In the genomic region with DNA sequence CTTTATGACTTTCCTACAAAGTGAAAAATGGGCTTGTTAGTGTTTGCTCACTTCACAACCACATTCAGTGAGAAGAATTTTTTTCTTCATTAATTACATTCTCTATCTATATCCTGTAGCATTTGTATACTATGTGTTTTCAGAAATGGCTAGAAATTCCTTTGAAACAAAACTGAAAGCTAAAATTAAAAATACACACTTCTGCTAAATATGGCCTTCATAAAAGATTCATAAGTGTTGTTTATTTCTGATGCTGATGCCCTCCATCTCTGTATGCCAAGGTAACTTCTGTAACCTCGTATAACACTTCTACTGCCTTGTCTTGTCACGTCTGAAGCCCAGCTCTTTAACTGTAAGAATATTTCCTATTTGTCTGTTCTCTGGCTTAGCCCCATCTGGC, we compare ENCODE assay signal across 18 cellular contexts. TPM values are rescaled to one million over a fixed set of nuclear protein-coding genes. Genes with fewer than 3 reads are reported as not detected.
DNase-seq lines count a peak whose midpoint lies in the region; FAIRE-seq and TF ChIP-seq lines count a peak whose summit lies in the region.
"Had no signal": no experiment of that assay in that cellular context is flagged by ENCODE, and none has a peak within 500 bp of the region (broad histone marks: within the 10 kb centered on the region; RNA-seq: fewer than 3 reads in every experiment).

No MANE protein-coding gene starts in this region.

- 0 out of 22 replicates have a peak, but pooled peaks cover 0 to 5% (median 0%) of the 10 kb centered on the region in 11 experiments for H3K9me3 ChIP-seq in BLaER1 treated with 17β-estradiol and CSF1 and Interleukin-3, amounts not matched to agents 10 nM and 100 nM (replicated peaks in 1 of 11)
- no peaks in the 10 kb centered on the region for H3K9me3 ChIP-seq in OCI-LY1 (ENCODE audit: low read length)
- H3K9me3 ChIP-seq in keratinocyte (ENCODE audit: control insufficient read depth, low read depth, low read length), result no peaks in the 10 kb centered on the region
- H3K9me3 ChIP-seq: Peyer's patch had no signal

- H3K9me2 ChIP-seq in OCI-LY1 (ENCODE audit: low read depth, low read length), result no peaks in the 10 kb centered on the region

- H3K4me2 ChIP-seq in BLaER1 treated with 17β-estradiol and CSF1 and Interleukin-3, amounts not matched to agents 10 nM and 100 nM, result peak overlapping the region in 7 of 11 experiments; percentile 2 to 37 (median 8); a peak in 7 of 22 replicates
- H3K4me2 ChIP-seq in OCI-LY1 (ENCODE audit: low read length) (peak overlapping the region; percentile 25; the same call in 1 of the 2 replicates), keratinocyte (ENCODE audit: control insufficient read depth, extremely low read depth, insufficient read depth, low read depth, low read length) (no peak overlapping the region)

- H3K79me2 ChIP-seq in OCI-LY1 (ENCODE audit: insufficient read depth, low read length) (no peaks in the 10 kb centered on the region), keratinocyte (ENCODE audit: control insufficient read depth, insufficient read depth, low read length) (no peaks in the 10 kb centered on the region)

- no peaks in the 10 kb centered on the region for H3K36me3 ChIP-seq in BLaER1 treated with 17β-estradiol and CSF1 and Interleukin-3, amounts not matched to agents 10 nM and 100 nM
- H3K36me3 ChIP-seq in OCI-LY1 (ENCODE audit: insufficient read depth, low read length), result no peaks in the 10 kb centered on the region
- H3K36me3 ChIP-seq in keratinocyte (ENCODE audit: control insufficient read depth in 2 of 2, extremely low read depth in 1 of 2, insufficient read depth in 2 of 2, low read length in 2 of 2), result no peaks in the 10 kb centered on the region
- H3K36me3 ChIP-seq: Peyer's patch had no signal

- no peak overlapping the region for H3K4me3 ChIP-seq in BLaER1 treated with 17β-estradiol and CSF1 and Interleukin-3, amounts not matched to agents 10 nM and 100 nM
- no peak overlapping the region for H3K4me3 ChIP-seq in OCI-LY1 (ENCODE audit: low read depth, low read length, poor library complexity, severe bottlenecking)
- no peak overlapping the region for H3K4me3 ChIP-seq in keratinocyte (ENCODE audit: control insufficient read depth in 2 of 3, extremely low read depth in 1 of 3, insufficient read depth in 2 of 3, low read depth in 1 of 3, low read length in 3 of 3)
- H3K4me3 ChIP-seq: GM23248, Peyer's patch had no signal

- DNase-seq in GM19239 (ENCODE audit: insufficient read length, low spot score), result no peak
- no peak for DNase-seq in keratinocyte (ENCODE audit: low read depth, low spot score)
- DNase-seq in GM20000 (ENCODE audit: low spot score), result no peak
- no peak for DNase-seq in caudate nucleus (lab: John Stamatoyannopoulos, UW)
- DNase-seq in NCI-H1417 treated with DMSO at 0.1 percent for 48 hours (lab: John Stamatoyannopoulos, UW), result no peak
- DNase-seq in NCI-H2029 treated with DMSO at 0.1 percent for 48 hours (lab: John Stamatoyannopoulos, UW), result no peak
- DNase-seq: CD8-positive, alpha-beta memory T cell; GM23248; Kasumi-1; NCI-H1436 treated with DMSO at 0.1 percent for 48 hours; NCI-H2081 treated with DMSO at 0.1 percent for 48 hours; NCI-H226; NCI-H526 treated with DMSO at 0.1 percent for 48 hours; Peyer's patch; Right ventricle myocardium superior had no signal

- no peaks in the 10 kb centered on the region for H4K20me1 ChIP-seq in BLaER1 treated with 17β-estradiol and CSF1 and Interleukin-3, amounts not matched to agents 10 nM and 100 nM
- H4K20me1 ChIP-seq in OCI-LY1 (ENCODE audit: insufficient read depth, low read length) (no peaks in the 10 kb centered on the region), keratinocyte (ENCODE audit: control insufficient read depth, extremely low read depth, insufficient read depth, low read length) (no peaks in the 10 kb centered on the region)

- H2AFZ ChIP-seq in OCI-LY1 (ENCODE audit: low read length), result no peak overlapping the region
- H2AFZ ChIP-seq in keratinocyte (ENCODE audit: control insufficient read depth, low read length), result no peak overlapping the region
- H2AFZ ChIP-seq: GM23248 had no signal

- dilution Hi-C loops in keratinocyte (cut with MboI; ENCODE audit: extremely low pct_ligation_motif_present, low sequenced_read_pairs), result no loop called here

- no peak overlapping the region for H3K27ac ChIP-seq in BLaER1 treated with 17β-estradiol and CSF1 and Interleukin-3, amounts not matched to agents 10 nM and 100 nM
- H3K27ac ChIP-seq in OCI-LY1 (ENCODE audit: low read depth, low read length, poor library complexity, severe bottlenecking), result peak overlapping the region; percentile 97
- peak overlapping the region; percentile 22 for H3K27ac ChIP-seq in keratinocyte (ENCODE audit: control insufficient read depth, insufficient read depth, low read length)
- no peak overlapping the region for H3K27ac ChIP-seq in caudate nucleus (ENCODE audit: low read depth, low read length)
- H3K27ac ChIP-seq: GM23248, HL-60, Peyer's patch had no signal

- H3K27me3 ChIP-seq in BLaER1 treated with 17β-estradiol and CSF1 and Interleukin-3, amounts not matched to agents 10 nM and 100 nM, result no peaks in the 10 kb centered on the region
- H3K27me3 ChIP-seq in OCI-LY1 (ENCODE audit: insufficient read depth, low read length), result no peaks in the 10 kb centered on the region
- H3K27me3 ChIP-seq in keratinocyte (ENCODE audit: control insufficient read depth, extremely low read depth, insufficient read depth, low read length), result no peaks in the 10 kb centered on the region
- H3K27me3 ChIP-seq: Peyer's patch had no signal

- H3K9me1 ChIP-seq in keratinocyte (ENCODE audit: control insufficient read depth, extremely low read depth, insufficient read depth, low read length), result no peaks in the 10 kb centered on the region

- H3F3A ChIP-seq in OCI-LY1 (ENCODE audit: insufficient read depth, low read length), result no peaks in the 10 kb centered on the region

- no peak overlapping the region for H3K9ac ChIP-seq in BLaER1 treated with 17β-estradiol and CSF1 and Interleukin-3, amounts not matched to agents 10 nM and 100 nM
- H3K9ac ChIP-seq in OCI-LY1 (ENCODE audit: low read length) (peak overlapping the region; percentile 59), keratinocyte (ENCODE audit: control insufficient read depth, extremely low read depth, insufficient read depth, low read length) (no peak overlapping the region)
- H3K9ac ChIP-seq: GM23248 had no signal

- H3K4me1 ChIP-seq in BLaER1 treated with 17β-estradiol and CSF1 and Interleukin-3, amounts not matched to agents 10 nM and 100 nM, result peaks cover 2 to 37% (median 24%) of the 10 kb centered on the region in 10 experiments; a peak in 17 of 20 replicates
- H3K4me1 ChIP-seq in OCI-LY1 (ENCODE audit: insufficient read depth, low read length, severe bottlenecking) (peaks cover 71% of the 10 kb centered on the region), keratinocyte (ENCODE audit: control insufficient read depth, extremely low read depth, insufficient read depth, low read length) (peaks cover 43% of the 10 kb centered on the region)
- H3K4me1 ChIP-seq: Peyer's patch had no signal

- FAIRE-seq in GM19239 (lab: Jason Lieb, UNC) (peak; percentile 75), keratinocyte (lab: Jason Lieb, UNC) (peak; percentile 9)

- no peak for TF ChIP-seq CTCF in OCI-LY1 (IDR thresholded peaks at IDR 0.05; ENCODE audit: low read length)
- no peak for TF ChIP-seq CTCF in keratinocyte (optimal IDR thresholded peaks at IDR 0.05 in 1 of 3, IDR thresholded peaks at IDR 0.05 in 1 of 3, conservative IDR thresholded peaks at IDR 0.05 in 1 of 3; ENCODE audit: extremely low read depth in 1 of 3, insufficient read depth in 2 of 3, low read length in 3 of 3)
- no peak for TF ChIP-seq CTCF in GM20000 (IDR thresholded peaks at IDR 0.05; ENCODE audit: extremely low read depth, missing control alignments)

RNA-seq across cellular contexts. Expression of gene PMAIP1, which starts 59.8 kb away (rescaled TPM):
- 24.1 to 49.1 TPM (median 31.8 TPM) in 3 replicates for polyA plus RNA-seq in keratinocyte
- 38.1 TPM for polyA plus RNA-seq in keratinocyte (2011; ENCODE audit: low read depth)
- 21.5 and 27.2 TPM in 2 replicates for polyA plus RNA-seq in keratinocyte (2011; cell fraction: cytosol; rRNA removed)
- polyA plus RNA-seq in keratinocyte (2011; cell fraction: nucleus; rRNA removed), result 42.2 and 47.9 TPM in 2 replicates
- 25.9 and 53.6 TPM in 2 replicates for polyA plus RNA-seq in keratinocyte (2012; ENCODE audit: low replicate concordance)
- polyA minus RNA-seq in keratinocyte, result 3.7 to 11.4 TPM (median 10.4 TPM) in 3 replicates
- 23.8 TPM for polyA minus RNA-seq in keratinocyte (2011; cell fraction: cytosol; rRNA and poly(A)+ RNA removed)
- 23.4 and 28.2 TPM in 2 replicates for polyA minus RNA-seq in keratinocyte (2011; cell fraction: nucleus; rRNA and poly(A)+ RNA removed)

Comparison
In these comparisons a context has a peak if more than half of its experiments do, and no peak if none do; other contexts are left out.
1. H3K27ac ChIP-seq: peak in OCI-LY1 (single experiment) and keratinocyte (single experiment); none in BLaER1 treated with 17β-estradiol and CSF1 and Interleukin-3, amounts not matched to agents 10 nM and 100 nM (0 of 11) and caudate nucleus (single experiment).